Comparison of ENCODE assay signal across 21 cellular contexts in the genomic region with DNA sequence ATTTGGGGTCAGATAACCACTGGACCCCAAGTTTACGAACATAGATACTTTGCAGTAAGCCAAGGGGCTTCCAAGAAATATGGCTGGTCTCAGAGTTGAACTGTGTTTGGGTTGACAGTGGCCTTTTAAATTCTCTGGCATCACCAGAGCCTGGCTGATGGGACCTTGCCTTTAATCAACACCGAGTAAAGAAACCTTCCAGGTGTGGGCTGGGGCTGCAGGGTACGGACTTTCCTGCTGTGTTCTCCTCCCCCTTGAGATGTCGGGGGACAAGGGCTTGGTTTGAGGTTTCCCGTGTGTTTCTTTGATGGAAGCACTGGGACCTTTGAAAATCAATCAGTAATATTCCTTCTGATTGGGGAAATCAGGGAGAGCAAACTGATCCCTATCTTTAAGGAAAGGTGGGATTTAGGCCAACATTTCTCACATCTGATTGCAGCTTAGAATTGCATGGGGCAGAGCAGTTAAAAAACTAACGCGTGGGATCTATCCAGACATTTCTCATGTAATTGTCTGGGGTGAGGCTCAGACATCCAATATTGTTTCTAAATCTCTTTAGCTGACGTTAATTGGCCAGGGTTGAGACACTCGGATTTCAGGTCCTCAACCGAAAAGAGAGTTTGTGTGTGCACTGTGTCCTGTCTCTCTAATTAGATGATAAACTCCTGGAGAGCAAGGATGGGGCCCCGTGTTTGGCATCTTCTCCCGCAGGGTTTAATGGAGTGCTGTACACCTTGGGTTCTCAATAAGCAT.
"Had no signal": no experiment of that assay in that cellular context is flagged by ENCODE, and none has a peak within 500 bp of the region (broad histone marks: within the 10 kb centered on the region; RNA-seq: fewer than 3 reads in every experiment).

No MANE protein-coding gene starts in this region.

- DNase-seq: activated B cell treated with CpG ODN at 0.5 μM for 24 hours; activated CD4-positive, alpha-beta memory T cell treated with anti-CD3 and anti-CD28 coated beads for 36 hours; activated CD4-positive, alpha-beta T cell treated with anti-CD3 and anti-CD28 coated beads for 4 hours; activated naive CD4-positive, alpha-beta T cell treated with anti-CD3 and anti-CD28 coated beads, Interleukin-2, amount 10 ng/mL, durations not matched to agents 7 days and 5 days; activated naive CD8-positive, alpha-beta T cell treated with anti-CD3 and anti-CD28 coated beads, Interleukin-2, amount 50 U/mL, for 24 hours; activated T-cell treated with anti-CD3 and anti-CD28 coated beads, Interleukin-2, amount 50 U/mL, for 4 hours; anterior cingulate cortex; caudate nucleus; erythroblast; foreskin melanocyte; glutamatergic neuron; hypothalamus; left lung; naive B cell; stimulated activated CD4-positive, alpha-beta T cell treated with anti-CD3 and anti-CD28 coated beads, Interleukin-12 subunit alpha, Interleukin-12 subunit beta, amount 100 ng/mL, for 4 hours; stimulated activated CD4-positive, alpha-beta T cell treated with anti-CD3 and anti-CD28 coated beads, Interleukin-2, amount 100 ng/mL, for 24 hours; stimulated activated naive CD4-positive, alpha-beta T cell treated with Interleukin-2 at 50 U/mL for 16 hours had no signal

- FAIRE-seq: keratinocyte had no signal

- H3K79me2 ChIP-seq: parathyroid adenoma had no signal

- H3K4me3 ChIP-seq: left lung, thyroid gland had no signal

- H3K27me3 ChIP-seq: left lung, thyroid gland had no signal

- H3K36me3 ChIP-seq: left lung, neutrophil, thyroid gland had no signal

- H3K27ac ChIP-seq: left lung, neutrophil, parathyroid adenoma, thyroid gland had no signal

- H3K4me1 ChIP-seq: left lung, parathyroid adenoma, thyroid gland had no signal

- ATAC-seq: activated naive CD8-positive, alpha-beta T cell treated with anti-CD3 and anti-CD28 coated beads, Interleukin-2, amount 50 U/mL, for 24 hours; activated T-cell treated with anti-CD3 and anti-CD28 coated beads, Interleukin-2, amount 50 U/mL, for 4 hours had no signal

- H3K9me3 ChIP-seq: left lung, neutrophil, thyroid gland had no signal

- H3K9ac ChIP-seq: parathyroid adenoma had no signal

- H2AFZ ChIP-seq: parathyroid adenoma had no signal
